8 cellular contexts compared by ENCODE assay signal in genomic region chr12:12561305-12562015, GRCh38. TPM values are rescaled to one million over a fixed set of nuclear protein-coding genes. Genes with fewer than 3 reads are reported as not detected.
DNase-seq lines count a peak whose midpoint lies in the region; ATAC-seq, FAIRE-seq and TF ChIP-seq lines count a peak whose summit lies in the region.

No MANE protein-coding gene starts in this region.

- peak overlapping the region; percentile 83 to 84 for H3K4me3 Mint-ChIP-seq in CD14-positive monocyte

- no peak for FAIRE-seq in D721Med (lab: Jason Lieb, UNC)

- peaks cover 14% of the 10 kb centered on the region for H3K4me1 Mint-ChIP-seq in CD14-positive monocyte

- under 1% methylated on average over 60 of the region's 60 CpGs for WGBS in right cardiac atrium

- H3K4me3 ChIP-seq in right cardiac atrium (ENCODE audit: low read length) = peak overlapping the region; percentile 96

- H3K9me3 ChIP-seq in right cardiac atrium (ENCODE audit: control insufficient read depth, low read length) = no peaks in the 10 kb centered on the region

- H3K27ac ChIP-seq in angular gyrus (ENCODE audit: low read depth, low read length) (peak overlapping the region; percentile 97), right cardiac atrium (ENCODE audit: low read length) (peak overlapping the region; percentile 97)

- peaks cover 0 to 8% (median 6%) of the 10 kb centered on the region in 7 donors for H3K9me3 Mint-ChIP-seq in CD14-positive monocyte

- peaks cover 3 to 5% (median 4%) of the 10 kb centered on the region in 3 donors for H3K27me3 Mint-ChIP-seq in CD14-positive monocyte (ENCODE audit: low read depth in 3 of 3)

- H3K27me3 ChIP-seq in right cardiac atrium (ENCODE audit: control insufficient read depth, insufficient read depth) = no peaks in the 10 kb centered on the region

- peaks cover 5% of the 10 kb centered on the region for H3K4me1 ChIP-seq in right cardiac atrium (ENCODE audit: control insufficient read depth, insufficient read depth, low read length)

- DNase-seq in CD14-positive monocyte (ENCODE audit: low spot score) (peak; percentile 49), T-helper 1 cell (peak; percentile 10 to 47 (median 33)), right cardiac atrium (peak; percentile 70 to 87 (median 84)), posterior vena cava (ENCODE audit: low spot score) (peak; percentile 87), KBM-7 (no peak), D721Med (ENCODE audit: insufficient read length, low spot score) (no peak)

- intact Hi-C loops in CD14-positive monocyte (cut with micrococcal nuclease) = loop anchor here (5.0 to 10.0 kb wide), 6 partner anchors 51 to 179 kb away; partner anchors contain the start of genes CDKN1B (in 1 of the 2) and CREBL2 (in 1 of the 2)
- intact Hi-C loops in right cardiac atrium (cut with DNase I) = loop anchor here (2.0 to 10.0 kb wide), 7 partner anchors 54 to 187 kb away; no protein-coding TSS in a partner anchor
- intact Hi-C loops in posterior vena cava (cut with DNase I) = loop anchor here (10.0 kb wide), 1 partner anchor 187 kb away; no protein-coding TSS in a partner anchor

- peak overlapping the region; percentile 63 to 94 (median 81) for H3K27ac Mint-ChIP-seq in CD14-positive monocyte

- in situ Hi-C loops in KBM-7 (cut with MboI; ENCODE audit: low pct_unique_long_range_greater_than_20kb, low sequenced_read_pairs) = no loop called here

- ATAC-seq in HG03045 (IDR thresholded peaks at IDR 0.05; ENCODE audit: unreplicated experiment) (peak; percentile 31), right cardiac atrium (peak; percentile 49 to 54)

- TF ChIP-seq CTCF in CD14-positive monocyte (IDR thresholded peaks at IDR 0.05) (no peak), D721Med (IDR thresholded peaks at IDR 0.05; ENCODE audit: insufficient read depth, missing control alignments) (no peak)

- H3K36me3 Mint-ChIP-seq in CD14-positive monocyte = no peaks in the 10 kb centered on the region

RNA-seq across cellular contexts. Expression of gene DUSP16, which starts 1.2 kb away (rescaled TPM):
- polyA plus RNA-seq in CD14-positive monocyte (under 1 TPM; 0.04 to 0.46 TPM), right cardiac atrium (4.2 TPM)
- total RNA-seq in right cardiac atrium (10 to 100 TPM; 11.1 to 17.2 (median 14.3) TPM), posterior vena cava (10 to 100 TPM; 14.8 to 19.5 TPM)

RNA-seq across cellular contexts. Expression of gene CREBL2, which starts 50.2 kb away (rescaled TPM):
- polyA plus RNA-seq in CD14-positive monocyte (10 to 100 TPM; 38.2 to 45.9 TPM), right cardiac atrium (16.7 TPM)
- total RNA-seq in right cardiac atrium (10 to 100 TPM; 22.4 to 24.9 (median 23.4) TPM), posterior vena cava (10 to 100 TPM; 30.3 to 30.6 TPM)

Comparison
In these comparisons a context has a peak if more than half of its experiments do, and no peak if none do; other contexts are left out.
1. DNase-seq: peak in CD14-positive monocyte (single experiment), T-helper 1 cell (5 of 5), right cardiac atrium (3 of 3) and posterior vena cava (single experiment); none in KBM-7 (single experiment) and D721Med (single experiment).